In the genomic region with DNA sequence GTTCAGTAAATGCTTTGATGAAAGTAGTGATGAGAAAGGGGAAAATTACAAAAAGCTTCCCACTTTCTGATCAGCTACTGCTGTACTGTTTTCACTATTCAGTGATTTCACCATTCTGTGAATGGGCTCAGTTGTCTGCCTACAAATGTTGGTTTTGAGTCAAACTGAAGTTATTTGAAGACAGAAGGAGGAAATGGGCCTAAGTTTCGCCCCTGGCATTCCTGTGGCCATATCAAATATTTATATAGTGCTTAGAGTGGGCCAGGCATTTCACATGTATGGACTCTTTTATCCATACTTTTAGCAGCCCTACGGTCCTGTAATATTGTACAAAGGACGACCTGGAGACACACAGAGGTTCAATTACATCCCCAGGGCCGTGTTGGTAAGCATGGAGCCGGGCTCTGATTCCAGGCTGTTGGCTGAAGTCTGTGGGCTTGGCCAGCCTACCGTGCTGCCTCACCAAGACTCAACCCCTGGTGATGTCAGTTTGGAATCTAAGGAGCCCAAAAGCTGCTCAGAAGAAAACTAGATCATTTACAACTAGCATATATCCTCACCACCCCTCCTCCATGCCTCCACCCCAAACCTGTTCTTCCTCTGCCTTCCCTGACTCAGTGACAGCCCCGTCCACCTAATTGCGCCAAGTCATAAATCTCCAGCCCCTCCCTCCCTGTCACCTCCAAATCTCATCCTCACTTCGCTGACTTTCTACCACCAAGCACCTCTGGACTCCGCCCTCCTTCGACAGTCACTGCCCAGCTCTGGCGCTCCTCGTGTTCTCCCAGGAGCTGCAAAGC, we compare ENCODE assay signal across 11 cellular contexts. TPM values are rescaled to one million over a fixed set of nuclear protein-coding genes. Genes with fewer than 3 reads are reported as not detected.
DNase-seq lines count a peak whose midpoint lies in the region; ATAC-seq and TF ChIP-seq lines count a peak whose summit lies in the region.
"Had no signal": no experiment of that assay in that cellular context is flagged by ENCODE, and none has a peak within 500 bp of the region (broad histone marks: within the 10 kb centered on the region; RNA-seq: fewer than 3 reads in every experiment).

No MANE protein-coding gene starts in this region.

- TF ChIP-seq POLR2A in breast epithelium (IDR thresholded peaks at IDR 0.05) = no peak
- no peak for TF ChIP-seq POLR2A in vagina (IDR thresholded peaks at IDR 0.05)

- no peak overlapping the region for H3K27ac Mint-ChIP-seq in MCF 10A (ENCODE audit: low read depth, unreplicated experiment)
- H3K27ac Mint-ChIP-seq in stimulated activated memory B cell treated with anti-CD40 and anti-IgM and Interleukin-4, amounts not matched to agents 10 μg/mL and 1 μg/mL and 100 μg/mL, for 72 hours = no peak overlapping the region
- no peak overlapping the region for H3K27ac Mint-ChIP-seq in natural killer cell

- no peak overlapping the region for H3K4me3 Mint-ChIP-seq in MCF 10A (ENCODE audit: unreplicated experiment)
- no peak overlapping the region for H3K4me3 Mint-ChIP-seq in stimulated activated memory B cell treated with anti-CD40 and anti-IgM and Interleukin-4, amounts not matched to agents 10 μg/mL and 1 μg/mL and 100 μg/mL, for 72 hours
- no peak overlapping the region for H3K4me3 Mint-ChIP-seq in natural killer cell

- no peak overlapping the region for H2AFZ ChIP-seq in hepatocyte

- no peaks in the 10 kb centered on the region for H4K20me1 ChIP-seq in hepatocyte (ENCODE audit: insufficient read depth, poor library complexity, severe bottlenecking)

- TF ChIP-seq CTCF in breast epithelium (IDR thresholded peaks at IDR 0.05) (no peak), MCF 10A (IDR thresholded peaks at IDR 0.05; ENCODE audit: unreplicated experiment) (no peak), hepatocyte (IDR thresholded peaks at IDR 0.05; ENCODE audit: poor library complexity) (no peak), vagina (IDR thresholded peaks at IDR 0.05) (no peak), natural killer cell (IDR thresholded peaks at IDR 0.05) (no peak)

- H3K27ac ChIP-seq in breast epithelium = peak overlapping the region; percentile 66 to 73
- peak overlapping the region; percentile 72 for H3K27ac ChIP-seq in hepatocyte
- H3K27ac ChIP-seq in vagina = peak overlapping the region; percentile 45

- DNase-seq in breast epithelium (ENCODE audit: low spot score in 2 of 2) (no peak), MCF 10A (ENCODE audit: unreplicated experiment) (no peak), astrocyte of the hippocampus (ENCODE audit: low read depth, low spot score) (peak; percentile 80), hepatocyte (ENCODE audit: low spot score) (peak; percentile 30), vagina (ENCODE audit: extremely low spot score in 2 of 2) (peak in 1 of 2 donors; percentile 62), natural killer cell (no peak)
- DNase-seq: activated T-cell treated with anti-CD3 and anti-CD28 coated beads for 4 hours, T-helper 1 cell had no signal

- H3K4me1 ChIP-seq in breast epithelium = peaks cover 0 to 7% of the 10 kb centered on the region in 2 donors
- H3K4me1 ChIP-seq in hepatocyte (ENCODE audit: insufficient read depth) = peaks cover 26% of the 10 kb centered on the region
- peaks cover 4% of the 10 kb centered on the region for H3K4me1 ChIP-seq in vagina

- H3K79me2 ChIP-seq in hepatocyte = no peaks in the 10 kb centered on the region

- WGBS in hepatocyte (ENCODE audit: low lambda C conversion rate, missing lambda C conversion rate) = 53% methylated on average over 13 of the region's 13 CpGs

- CTCF ChIA-PET in MCF 10A (lab: Yijun Ruan, JAX) = interaction anchor here (0.6 to 1.0 kb wide), 4 partner anchors 55 to 227 kb away, joined by 3 read pairs; no protein-coding TSS in a partner anchor

- POLR2A ChIA-PET in MCF 10A (lab: Yijun Ruan, JAX) = interaction anchor here (0.6 to 2.8 kb wide), 2 partner anchors 8 to 120 kb away, joined by 3 to 9 read pairs; no protein-coding TSS in a partner anchor

- H3K9me3 ChIP-seq in breast epithelium (no peaks in the 10 kb centered on the region), hepatocyte (ENCODE audit: low read depth) (no peaks in the 10 kb centered on the region), vagina (no peaks in the 10 kb centered on the region)
- H3K9me3 ChIP-seq: tibial nerve had no signal

- H3K9me3 Mint-ChIP-seq in MCF 10A (ENCODE audit: unreplicated experiment) (no peaks in the 10 kb centered on the region), natural killer cell (no peaks in the 10 kb centered on the region)
- no peaks in the 10 kb centered on the region for H3K9me3 Mint-ChIP-seq in stimulated activated memory B cell treated with anti-CD40 and anti-IgM and Interleukin-4, amounts not matched to agents 10 μg/mL and 1 μg/mL and 100 μg/mL, for 72 hours

- intact Hi-C loops in breast epithelium (cut with DNase I; ENCODE audit: low total_unique reads) (no loop called here), MCF 10A (cut with micrococcal nuclease) (no loop called here), vagina (cut with DNase I) (no loop called here), natural killer cell (cut with micrococcal nuclease) (no loop called here)

- H3K4me3 ChIP-seq in breast epithelium = no peak overlapping the region
- no peak overlapping the region for H3K4me3 ChIP-seq in hepatocyte
- H3K4me3 ChIP-seq in vagina = no peak overlapping the region
- H3K4me3 ChIP-seq: tibial nerve had no signal

- BruUV-seq in MCF 10A (replicated peaks; lab: Mats Ljungman, UMichigan) = no TSS peak

- H3K36me3 Mint-ChIP-seq in MCF 10A (ENCODE audit: insufficient read depth, unreplicated experiment) (no peaks in the 10 kb centered on the region), natural killer cell (no peaks in the 10 kb centered on the region)
- H3K36me3 Mint-ChIP-seq in stimulated activated memory B cell treated with anti-CD40 and anti-IgM and Interleukin-4, amounts not matched to agents 10 μg/mL and 1 μg/mL and 100 μg/mL, for 72 hours = no peaks in the 10 kb centered on the region

- peak overlapping the region; percentile 44 for H3K4me2 ChIP-seq in hepatocyte

- H3K27me3 Mint-ChIP-seq in MCF 10A (ENCODE audit: insufficient read depth, unreplicated experiment) = no peaks in the 10 kb centered on the region
- H3K27me3 Mint-ChIP-seq in stimulated activated memory B cell treated with anti-CD40 and anti-IgM and Interleukin-4, amounts not matched to agents 10 μg/mL and 1 μg/mL and 100 μg/mL, for 72 hours = peaks cover 7% of the 10 kb centered on the region
- peaks cover 13 to 17% of the 10 kb centered on the region in 2 donors for H3K27me3 Mint-ChIP-seq in natural killer cell (ENCODE audit: low read depth in 2 of 2)

- ATAC-seq in GM18520 (IDR thresholded peaks at IDR 0.05; ENCODE audit: unreplicated experiment) (no peak), natural killer cell (no peak)
- ATAC-seq in stimulated activated memory B cell treated with anti-CD40 and anti-IgM and Interleukin-4, amounts not matched to agents 10 μg/mL and 1 μg/mL and 100 μg/mL, for 72 hours = no peak

- peaks cover 5% of the 10 kb centered on the region for H3K4me1 Mint-ChIP-seq in MCF 10A (ENCODE audit: insufficient read depth, unreplicated experiment)
- H3K4me1 Mint-ChIP-seq in stimulated activated memory B cell treated with anti-CD40 and anti-IgM and Interleukin-4, amounts not matched to agents 10 μg/mL and 1 μg/mL and 100 μg/mL, for 72 hours = no peaks in the 10 kb centered on the region
- H3K4me1 Mint-ChIP-seq in natural killer cell = peaks cover 0 to 3% of the 10 kb centered on the region in 2 donors

- H3K36me3 ChIP-seq in breast epithelium (no peaks in the 10 kb centered on the region), hepatocyte (replicated peaks; ENCODE audit: insufficient read depth, low read depth) (no peaks in the 10 kb centered on the region), vagina (no peaks in the 10 kb centered on the region)
- H3K36me3 ChIP-seq: tibial nerve had no signal

- H3K27me3 ChIP-seq in breast epithelium (no peaks in the 10 kb centered on the region), hepatocyte (no peaks in the 10 kb centered on the region), vagina (no peaks in the 10 kb centered on the region)
- H3K27me3 ChIP-seq: tibial nerve had no signal

- no peaks in the 10 kb centered on the region for H3K9me2 ChIP-seq in hepatocyte (replicated peaks; ENCODE audit: insufficient read depth)

RNA-seq across cellular contexts. Expression of a gene that starts 10.1 kb away (rescaled TPM):
- total RNA-seq in breast epithelium = 10 to 100 TPM in 2 of 3 donors, 1 to 10 TPM in 1; 2.1 to 86.3 (median 40.0) TPM
- 0.96 and 2.0 TPM in 2 replicates for total RNA-seq in MCF 10A (2022)
- total RNA-seq in hepatocyte = 10.0 and 10.9 TPM in 2 replicates
- 4.0 and 9.5 TPM in 2 replicates for polyA plus RNA-seq in hepatocyte
- 126 TPM for total RNA-seq in vagina
- 1 to 10 TPM; 1.6 to 3.6 (median 3.2) TPM for total RNA-seq in natural killer cell

Comparison
In these comparisons a context has a peak if more than half of its experiments do, and no peak if none do; other contexts are left out.
1. DNase-seq: peak in astrocyte of the hippocampus (single experiment) and hepatocyte (single experiment); none in breast epithelium (0 of 2), MCF 10A (single experiment) and natural killer cell (single experiment).
2. Peak in every context shown above with its lines, with median percentiles within 50 percentile points of each other: H3K27ac ChIP-seq.